ENCODE assay signal across 1 cellular context in genomic region chr22:37663521-37664140, GRCh38.
TF ChIP-seq lines count a peak whose summit lies in the region.

No MANE protein-coding gene starts in this region.

TF ChIP-seq in HepG2, 621 proteins besides CTCF, POLR2A, EP300 and RAD21:
- TF ChIP-seq ZSCAN22 (CRISPR knock-in tag; IDR thresholded peaks at IDR 0.05) (no peak), NFYC (CRISPR knock-in tag; IDR thresholded peaks at IDR 0.05) (no peak), ZNF441 (CRISPR knock-in tag; IDR thresholded peaks at IDR 0.05; ENCODE audit: borderline replicate concordance) (no peak)
- TF ChIP-seq, protein P1, sequence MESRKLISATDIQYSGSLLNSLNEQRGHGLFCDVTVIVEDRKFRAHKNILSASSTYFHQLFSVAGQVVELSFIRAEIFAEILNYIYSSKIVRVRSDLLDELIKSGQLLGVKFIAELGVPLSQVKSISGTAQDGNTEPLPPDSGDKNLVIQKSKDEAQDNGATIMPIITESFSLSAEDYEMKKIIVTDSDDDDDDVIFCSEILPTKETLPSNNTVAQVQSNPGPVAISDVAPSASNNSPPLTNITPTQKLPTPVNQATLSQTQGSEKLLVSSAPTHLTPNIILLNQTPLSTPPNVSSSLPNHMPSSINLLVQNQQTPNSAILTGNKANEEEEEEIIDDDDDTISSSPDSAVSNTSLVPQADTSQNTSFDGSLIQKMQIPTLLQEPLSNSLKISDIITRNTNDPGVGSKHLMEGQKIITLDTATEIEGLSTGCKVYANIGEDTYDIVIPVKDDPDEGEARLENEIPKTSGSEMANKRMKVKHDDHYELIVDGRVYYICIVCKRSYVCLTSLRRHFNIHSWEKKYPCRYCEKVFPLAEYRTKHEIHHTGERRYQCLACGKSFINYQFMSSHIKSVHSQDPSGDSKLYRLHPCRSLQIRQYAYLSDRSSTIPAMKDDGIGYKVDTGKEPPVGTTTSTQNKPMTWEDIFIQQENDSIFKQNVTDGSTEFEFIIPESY (CRISPR knock-in tag; IDR thresholded peaks at IDR 0.05) = peak; percentile 55; the same call in 1 of the 2 replicates
- TF ChIP-seq, protein P2, sequence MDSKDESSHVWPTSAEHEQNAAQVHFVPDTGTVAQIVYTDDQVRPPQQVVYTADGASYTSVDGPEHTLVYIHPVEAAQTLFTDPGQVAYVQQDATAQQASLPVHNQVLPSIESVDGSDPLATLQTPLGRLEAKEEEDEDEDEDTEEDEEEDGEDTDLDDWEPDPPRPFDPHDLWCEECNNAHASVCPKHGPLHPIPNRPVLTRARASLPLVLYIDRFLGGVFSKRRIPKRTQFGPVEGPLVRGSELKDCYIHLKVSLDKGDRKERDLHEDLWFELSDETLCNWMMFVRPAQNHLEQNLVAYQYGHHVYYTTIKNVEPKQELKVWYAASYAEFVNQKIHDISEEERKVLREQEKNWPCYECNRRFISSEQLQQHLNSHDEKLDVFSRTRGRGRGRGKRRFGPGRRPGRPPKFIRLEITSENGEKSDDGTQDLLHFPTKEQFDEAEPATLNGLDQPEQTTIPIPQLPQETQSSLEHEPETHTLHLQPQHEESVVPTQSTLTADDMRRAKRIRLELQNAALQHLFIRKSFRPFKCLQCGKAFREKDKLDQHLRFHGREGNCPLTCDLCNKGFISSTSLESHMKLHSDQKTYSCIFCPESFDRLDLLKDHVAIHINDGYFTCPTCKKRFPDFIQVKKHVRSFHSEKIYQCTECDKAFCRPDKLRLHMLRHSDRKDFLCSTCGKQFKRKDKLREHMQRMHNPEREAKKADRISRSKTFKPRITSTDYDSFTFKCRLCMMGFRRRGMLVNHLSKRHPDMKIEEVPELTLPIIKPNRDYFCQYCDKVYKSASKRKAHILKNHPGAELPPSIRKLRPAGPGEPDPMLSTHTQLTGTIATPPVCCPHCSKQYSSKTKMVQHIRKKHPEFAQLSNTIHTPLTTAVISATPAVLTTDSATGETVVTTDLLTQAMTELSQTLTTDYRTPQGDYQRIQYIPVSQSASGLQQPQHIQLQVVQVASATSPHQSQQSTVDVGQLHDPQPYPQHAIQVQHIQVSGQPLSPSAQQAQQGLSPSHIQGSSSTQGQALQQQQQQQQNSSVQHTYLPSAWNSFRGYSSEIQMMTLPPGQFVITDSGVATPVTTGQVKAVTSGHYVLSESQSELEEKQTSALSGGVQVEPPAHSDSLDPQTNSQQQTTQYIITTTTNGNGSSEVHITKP (CRISPR knock-in tag; IDR thresholded peaks at IDR 0.05; ENCODE audit: low read depth) = no peak
